Comparison of ENCODE assay signal across 16 cellular contexts in the genomic region with DNA sequence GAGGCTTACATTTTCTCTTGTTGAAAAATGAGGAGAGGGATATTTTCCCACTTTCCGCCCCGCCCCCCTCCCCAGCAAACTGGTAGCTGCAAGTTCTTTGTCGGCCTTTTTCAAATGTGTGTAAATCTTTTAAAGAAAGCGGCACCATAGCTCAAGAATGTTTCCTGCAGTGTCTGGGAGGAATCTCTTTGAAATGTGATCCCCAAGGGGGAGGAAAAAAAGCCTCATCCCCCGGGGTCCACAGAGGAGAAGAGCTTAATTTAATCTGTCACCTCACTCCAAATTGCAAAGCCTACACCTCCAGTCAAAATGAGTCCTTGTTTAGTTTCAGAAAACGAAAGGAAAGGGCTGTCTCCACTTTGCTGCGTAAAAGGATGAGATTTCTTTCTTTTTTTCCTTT. TPM values are rescaled to one million over a fixed set of nuclear protein-coding genes. Genes with fewer than 3 reads are reported as not detected.
DNase-seq lines count a peak whose midpoint lies in the region; ATAC-seq and TF ChIP-seq lines count a peak whose summit lies in the region.
"Had no signal": no experiment of that assay in that cellular context is flagged by ENCODE, and none has a peak within 500 bp of the region (broad histone marks: within the 10 kb centered on the region; RNA-seq: fewer than 3 reads in every experiment).

No MANE protein-coding gene starts in this region.

- peaks cover 13% of the 10 kb centered on the region for H3K4me1 Mint-ChIP-seq in neural crest cell
- peaks cover 3% of the 10 kb centered on the region for H3K4me1 Mint-ChIP-seq in activated T-cell treated with anti-CD3 and anti-CD28 coated beads, Interleukin-2, amount 50 U/mL, for 4 hours (ENCODE audit: low read depth)

- H3K36me3 Mint-ChIP-seq in neural crest cell (ENCODE audit: low read depth) = peaks cover 6% of the 10 kb centered on the region
- no peaks in the 10 kb centered on the region for H3K36me3 Mint-ChIP-seq in activated T-cell treated with anti-CD3 and anti-CD28 coated beads, Interleukin-2, amount 50 U/mL, for 4 hours (ENCODE audit: insufficient read depth)
- H3K36me3 Mint-ChIP-seq: activated naive CD8-positive, alpha-beta T cell treated with anti-CD3 and anti-CD28 coated beads for 36 hours; T-cell had no signal

- no peak overlapping the region for H3K9ac ChIP-seq in BLaER1
- H3K9ac ChIP-seq in fibroblast of lung (ENCODE audit: insufficient read depth, low read length) = no peak overlapping the region

- H3K4me3 ChIP-seq in BLaER1 = no peak overlapping the region
- H3K4me3 ChIP-seq in fibroblast of lung (replicated peaks in 1 of 4; ENCODE audit: control extremely low read depth in 1 of 4, insufficient read depth in 1 of 4, low read depth in 3 of 4, low read length in 4 of 4) = peak overlapping the region in 2 of 4 experiments; percentile 46 to 47
- H3K4me3 ChIP-seq: esophagus muscularis mucosa, transverse colon had no signal

- peaks cover 2% of the 10 kb centered on the region for H3K27me3 Mint-ChIP-seq in neural crest cell (ENCODE audit: low read depth)
- peaks cover 8% of the 10 kb centered on the region for H3K27me3 Mint-ChIP-seq in activated T-cell treated with anti-CD3 and anti-CD28 coated beads, Interleukin-2, amount 50 U/mL, for 4 hours (ENCODE audit: low read depth)

- peak overlapping the region; percentile 15 for H3K4me3 Mint-ChIP-seq in neural crest cell
- H3K4me3 Mint-ChIP-seq in activated T-cell treated with anti-CD3 and anti-CD28 coated beads, Interleukin-2, amount 50 U/mL, for 4 hours = no peak overlapping the region
- H3K4me3 Mint-ChIP-seq: activated naive CD8-positive, alpha-beta T cell treated with anti-CD3 and anti-CD28 coated beads for 36 hours; immature natural killer cell; T-cell had no signal

- H3K36me3 ChIP-seq in BLaER1 (no peaks in the 10 kb centered on the region), fibroblast of lung (ENCODE audit: control insufficient read depth, insufficient read depth, low read length) (no peaks in the 10 kb centered on the region)
- H3K36me3 ChIP-seq: esophagus muscularis mucosa, transverse colon had no signal

- H3K27me3 ChIP-seq in BLaER1 (no peaks in the 10 kb centered on the region), fibroblast of lung (ENCODE audit: control insufficient read depth, insufficient read depth, low read length) (no peaks in the 10 kb centered on the region)
- H3K27me3 ChIP-seq: transverse colon had no signal

- H4K20me1 ChIP-seq in BLaER1 (no peaks in the 10 kb centered on the region), fibroblast of lung (ENCODE audit: control insufficient read depth, extremely low read depth, insufficient read depth, low read length) (no peaks in the 10 kb centered on the region)

- H3K27ac Mint-ChIP-seq in neural crest cell (ENCODE audit: unreplicated experiment) = no peak overlapping the region
- H3K27ac Mint-ChIP-seq: activated naive CD8-positive, alpha-beta T cell treated with anti-CD3 and anti-CD28 coated beads for 36 hours; immature natural killer cell; progenitor cell of endocrine pancreas; T-cell had no signal

- H3K27ac ChIP-seq in BLaER1 = no peak overlapping the region
- no peak overlapping the region for H3K27ac ChIP-seq in fibroblast of lung (ENCODE audit: insufficient read depth, low read length)
- H3K27ac ChIP-seq: C4-2B, esophagus muscularis mucosa, transverse colon had no signal

- peak overlapping the region; percentile 69 for H3K4me2 ChIP-seq in BLaER1
- peak overlapping the region; percentile 64 for H3K4me2 ChIP-seq in fibroblast of lung (ENCODE audit: extremely low read depth, insufficient read depth, low read length)

- H3K79me2 ChIP-seq in fibroblast of lung (ENCODE audit: control insufficient read depth, insufficient read depth, low read length) = no peaks in the 10 kb centered on the region

- intact Hi-C loops in left cardiac atrium (cut with DNase I) = loop anchor here (5.0 to 10.0 kb wide), 2 partner anchors 943 to 1165 kb away; no protein-coding TSS in a partner anchor

- peaks cover 20% of the 10 kb centered on the region for H3K4me1 ChIP-seq in BLaER1
- no peaks in the 10 kb centered on the region for H3K4me1 ChIP-seq in fibroblast of lung (ENCODE audit: control insufficient read depth, extremely low read depth, insufficient read depth, low read length)
- H3K4me1 ChIP-seq: transverse colon had no signal

- H3K9me3 ChIP-seq in BLaER1 (peaks cover 11% of the 10 kb centered on the region), fibroblast of lung (ENCODE audit: control insufficient read depth, insufficient read depth, low read depth, low read length) (no peaks in the 10 kb centered on the region)

- DNase-seq in NCI-H2171 (lab: John Stamatoyannopoulos, UW) = peak; percentile 3
- DNase-seq in fibroblast of lung (ENCODE audit: low read depth in 2 of 2) = no peak
- DNase-seq in neural crest cell (ENCODE audit: low read depth, low spot score) = no peak
- no peak for DNase-seq in left cardiac atrium
- no peak for DNase-seq in CD1c-positive myeloid dendritic cell (ENCODE audit: extremely low spot score)
- DNase-seq in activated T-cell treated with anti-CD3 and anti-CD28 coated beads, Interleukin-2, amount 50 U/mL, for 4 hours = no peak
- DNase-seq: activated naive CD8-positive, alpha-beta T cell treated with anti-CD3 and anti-CD28 coated beads for 36 hours; immature natural killer cell; NCI-H1105 treated with DMSO at 0.1 percent for 48 hours; T-cell; transverse colon had no signal

- ATAC-seq in left cardiac atrium = no peak
- no peak for ATAC-seq in GM18520 (IDR thresholded peaks at IDR 0.05; ENCODE audit: unreplicated experiment)
- no peak for ATAC-seq in activated T-cell treated with anti-CD3 and anti-CD28 coated beads, Interleukin-2, amount 50 U/mL, for 4 hours
- ATAC-seq: T-cell had no signal

- peaks cover 9% of the 10 kb centered on the region for H3K9me3 Mint-ChIP-seq in neural crest cell
- peaks cover 3% of the 10 kb centered on the region for H3K9me3 Mint-ChIP-seq in activated T-cell treated with anti-CD3 and anti-CD28 coated beads, Interleukin-2, amount 50 U/mL, for 4 hours

- TF ChIP-seq CTCF in fibroblast of lung (conservative IDR thresholded peaks at IDR 0.05 in 1 of 2, IDR thresholded peaks at IDR 0.05 in 1 of 2; ENCODE audit: low read depth in 1 of 2, low read length in 2 of 2) (no peak), neural crest cell (conservative IDR thresholded peaks at IDR 0.05) (no peak)

- no peak overlapping the region for H2AFZ ChIP-seq in fibroblast of lung (ENCODE audit: low read length)

RNA-seq across cellular contexts. Expression of a gene that starts 34.8 kb away (rescaled TPM):
- total RNA-seq in fibroblast of lung = not detected in 2 replicates
- not detected in 2 replicates for polyA plus RNA-seq in fibroblast of lung
- polyA plus RNA-seq in fibroblast of lung (2012) = not detected in 2 replicates
- not detected in 2 replicates for polyA minus RNA-seq in fibroblast of lung (ENCODE audit: low replicate concordance)
- total RNA-seq in neural crest cell = 0.44 TPM in 1 of 2 replicates, not detected in the other
- total RNA-seq in left cardiac atrium = under 1 TPM in 1 of 2 donors, not detected in 1; 0.24 TPM
- total RNA-seq in activated T-cell treated with anti-CD3 and anti-CD28 coated beads, Interleukin-2, amount 50 U/mL, for 4 hours = under 1 TPM in 1 of 3 donors, not detected in 2; 0.48 TPM
- total RNA-seq: transverse colon had no signal
- polyA plus RNA-seq: immature natural killer cell had no signal

RNA-seq across cellular contexts. Expression of a gene that starts 58.2 kb away (rescaled TPM):
- total RNA-seq in fibroblast of lung (17.8 and 18.0 TPM in 2 replicates), neural crest cell (43.9 and 44.0 TPM in 2 replicates), left cardiac atrium (10 to 100 TPM; 16.1 to 22.3 TPM)
- polyA plus RNA-seq in fibroblast of lung = 9.1 and 9.3 TPM in 2 replicates
- polyA plus RNA-seq in fibroblast of lung (2012) = 15.0 and 16.9 TPM in 2 replicates
- polyA minus RNA-seq in fibroblast of lung (ENCODE audit: low replicate concordance) = 12.0 and 13.9 TPM in 2 replicates
- 10 to 100 TPM; 56.3 to 62.6 (median 60.6) TPM for total RNA-seq in activated T-cell treated with anti-CD3 and anti-CD28 coated beads, Interleukin-2, amount 50 U/mL, for 4 hours
